1 cellular context compared by ENCODE assay signal in the genomic region with DNA sequence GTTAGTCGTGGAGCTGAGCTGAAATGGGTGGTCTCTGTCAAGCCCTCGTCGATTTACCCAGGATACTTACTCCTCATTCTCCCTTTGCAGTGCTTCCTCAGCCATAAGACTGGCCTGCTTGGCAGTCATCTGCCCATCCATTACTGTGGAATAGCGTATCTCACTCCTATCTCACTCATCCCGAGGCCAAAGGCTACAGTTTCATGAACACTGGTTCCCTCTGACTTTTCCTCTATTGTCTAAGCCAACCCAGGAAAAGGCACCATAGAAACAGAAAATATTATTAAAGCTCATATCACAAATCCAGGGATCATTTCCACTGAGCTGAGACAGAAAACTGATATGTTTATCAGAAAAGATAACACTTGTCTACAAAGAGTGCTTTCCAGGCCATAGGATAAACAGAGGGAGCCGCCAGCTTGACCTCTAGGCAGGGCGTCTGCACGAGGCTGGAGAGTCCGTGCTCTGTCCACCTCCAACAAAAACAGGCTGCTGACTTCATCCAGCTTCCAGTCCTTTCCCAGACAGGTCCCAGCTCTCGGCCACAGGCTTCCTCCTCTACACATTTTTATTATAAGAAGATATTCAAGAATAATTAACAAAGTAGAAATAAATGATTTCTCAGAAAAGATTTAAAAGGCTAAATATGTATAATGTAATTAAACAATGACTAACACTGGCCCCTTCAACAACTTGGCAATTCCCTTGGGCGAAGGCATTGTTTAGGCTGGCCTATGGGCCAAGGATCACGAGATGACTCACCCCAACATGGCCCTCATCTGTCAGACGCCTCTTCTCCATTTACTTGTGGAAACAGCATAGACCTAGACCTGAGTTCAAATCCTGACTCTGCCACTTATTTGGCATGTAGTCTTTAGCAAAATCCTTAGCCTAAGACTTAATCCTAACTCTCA.
TF ChIP-seq lines count a peak whose summit lies in the region.

No MANE protein-coding gene starts in this region.

TF ChIP-seq in HepG2, 621 proteins besides CTCF, POLR2A, EP300 and RAD21:
- no peak for TF ChIP-seq KLF13 (CRISPR knock-in tag; IDR thresholded peaks at IDR 0.05)
- peak; percentile 44 for TF ChIP-seq FOSL2 (CRISPR knock-in tag; IDR thresholded peaks at IDR 0.05)
